Comparison of ENCODE assay signal across 8 cellular contexts in the genomic region with DNA sequence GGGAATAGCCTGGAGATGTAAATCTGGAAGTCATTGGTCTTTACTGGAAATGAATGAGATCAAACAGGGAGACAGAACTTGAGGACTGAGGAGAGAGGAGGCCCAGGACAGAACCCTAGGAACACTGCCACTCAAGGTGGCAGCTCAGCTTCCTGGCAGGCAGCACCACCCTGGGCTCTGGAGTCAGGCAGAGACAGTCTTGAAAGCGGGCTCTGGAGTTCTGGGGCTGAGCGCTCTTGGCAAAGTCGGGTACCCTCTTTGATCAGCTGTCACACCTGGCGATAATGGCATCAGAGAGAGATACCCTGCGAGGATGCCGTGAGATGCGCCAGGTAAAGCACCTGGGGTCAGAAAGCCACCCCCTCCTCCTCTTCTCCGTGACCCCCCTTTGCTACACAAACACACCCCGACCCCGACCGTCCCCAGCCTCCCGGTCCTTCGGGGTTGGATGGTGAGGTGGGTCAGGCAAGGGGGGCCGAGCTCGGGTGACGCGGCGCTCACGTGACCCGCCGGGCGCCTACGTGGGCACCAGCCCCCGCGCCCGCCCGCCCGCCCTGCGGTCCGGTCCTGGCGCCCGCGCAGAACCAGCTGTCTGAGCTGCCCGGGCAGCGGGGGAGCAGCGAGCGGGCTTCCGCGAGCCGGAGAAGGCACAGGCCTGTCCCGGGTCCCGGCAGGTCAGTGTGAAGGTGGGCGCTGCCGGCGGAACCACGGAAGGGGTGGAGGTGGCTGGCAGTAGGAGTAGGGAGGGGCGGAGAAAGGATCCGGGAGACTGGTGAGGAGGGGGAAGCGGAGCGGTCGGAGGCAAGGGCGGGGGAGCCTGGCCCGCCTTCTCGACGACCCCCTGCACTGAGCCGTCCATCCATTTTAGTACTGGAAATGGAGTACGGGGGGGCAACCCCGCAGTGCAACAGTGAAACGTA. TPM values are rescaled to one million over a fixed set of nuclear protein-coding genes. Genes with fewer than 3 reads are reported as not detected.
DNase-seq lines count a peak whose midpoint lies in the region; ATAC-seq and FAIRE-seq lines count a peak whose summit lies in the region.

A gene with protein sequence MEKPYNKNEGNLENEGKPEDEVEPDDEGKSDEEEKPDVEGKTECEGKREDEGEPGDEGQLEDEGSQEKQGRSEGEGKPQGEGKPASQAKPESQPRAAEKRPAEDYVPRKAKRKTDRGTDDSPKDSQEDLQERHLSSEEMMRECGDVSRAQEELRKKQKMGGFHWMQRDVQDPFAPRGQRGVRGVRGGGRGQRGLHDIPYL (plus strand): TSS at position 579 of the 920 bp plus-strand sequence. CDS start 1,102 bp downstream, outside the sequence.

- H3K27me3 Mint-ChIP-seq in T-helper 17 cell = no peaks in the 10 kb centered on the region

- H3K9me3 ChIP-seq in T-helper 17 cell (ENCODE audit: control insufficient read depth, low read length, poor library complexity, severe bottlenecking) (no peaks in the 10 kb centered on the region), small intestine (ENCODE audit: control insufficient read depth, low read depth) (no peaks in the 10 kb centered on the region)

- peak within 1 kb of the TSS; percentile 75 for H3K27ac Mint-ChIP-seq in T-helper 17 cell

- H3K4me3 ChIP-seq in small intestine (ENCODE audit: low read depth in 1 of 2, low read length in 2 of 2) = peak within 1 kb of the TSS; percentile 64 to 65

- DNase-seq in COR-L47 (lab: John Stamatoyannopoulos, UW) (peak; percentile 19), HK-2 (ENCODE audit: unreplicated experiment) (peak; percentile 48), T-helper 17 cell (peak in 2 of 3 donors; percentile 36), cerebellum (ENCODE audit: low spot score) (peak; percentile 79), islet precursor cell (peak; percentile 75), small intestine (no peak), SKM-1 treated with dmso at 0.1 percent for 144 hours (lab: John Stamatoyannopoulos, UW; ENCODE audit: unreplicated experiment) (no peak)

- no peak for FAIRE-seq in small intestine (lab: Jason Lieb, UNC)

- peak within 1 kb of the TSS in 1 of 2 donors; percentile 86 for H3K27ac ChIP-seq in small intestine (ENCODE audit: low read depth in 1 of 2, low read length in 1 of 2)

- WGBS in small intestine, 3 donors = 1 to 23% (median 2%) methylated on average over 36 to 59 of the region's 59 CpGs

- H3K4me1 Mint-ChIP-seq in T-helper 17 cell = peaks cover 3% of the 10 kb centered on the region

- no peaks in the 10 kb centered on the region for H3K36me3 Mint-ChIP-seq in T-helper 17 cell (ENCODE audit: low read depth)

- H3K27me3 ChIP-seq in small intestine (ENCODE audit: control insufficient read depth in 2 of 2, insufficient read depth in 2 of 2, low read length in 2 of 2) = no peaks in the 10 kb centered on the region

- no peaks in the 10 kb centered on the region for H3K36me3 ChIP-seq in small intestine (ENCODE audit: control insufficient read depth in 2 of 2, insufficient read depth in 2 of 2, low read length in 2 of 2)

- H3K4me3 Mint-ChIP-seq in T-helper 17 cell = peak within 1 kb of the TSS; percentile 82

- ATAC-seq in GM19438 (IDR thresholded peaks at IDR 0.05; ENCODE audit: low read depth, unreplicated experiment) (peak; percentile 62), T-helper 17 cell (peak; percentile 87)

- H3K4me1 ChIP-seq in small intestine (ENCODE audit: control insufficient read depth in 2 of 2, insufficient read depth in 1 of 2, low read depth in 1 of 2, low read length in 1 of 2) = no peaks in the 10 kb centered on the region

RNA-seq across cellular contexts. Expression of the gene that starts here (rescaled TPM):
- total RNA-seq in T-helper 17 cell (1 to 10 TPM; 5.2 to 7.6 TPM), cerebellum (8.8 TPM)
- 10 to 100 TPM in 2 of 3 donors, 1 to 10 TPM in 1; 2.2 to 18.6 (median 12.7) TPM for polyA plus RNA-seq in small intestine

Comparison
In these comparisons a context has a peak if more than half of its experiments do, and no peak if none do; other contexts are left out.
1. DNase-seq: peak in COR-L47 (single experiment), HK-2 (single experiment), T-helper 17 cell (2 of 3), cerebellum (single experiment) and islet precursor cell (single experiment); none in small intestine (single experiment) and SKM-1 treated with dmso at 0.1 percent for 144 hours (single experiment).